Comparison of ENCODE assay signal across 8 cellular contexts in genomic region chr1:62436039-62436465, GRCh38. TPM values are rescaled to one million over a fixed set of nuclear protein-coding genes. Genes with fewer than 3 reads are reported as not detected.
DNase-seq lines count a peak whose midpoint lies in the region; ATAC-seq and TF ChIP-seq lines count a peak whose summit lies in the region.

No MANE protein-coding gene starts in this region.

- peaks cover 29% of the 10 kb centered on the region for H3K4me1 Mint-ChIP-seq in activated CD8-positive, alpha-beta memory T cell treated with anti-CD3 and anti-CD28 coated beads, Interleukin-2, amount 10 ng/mL, durations not matched to agents 7 days and 5 days
- H3K4me1 Mint-ChIP-seq in endothelial cell (ENCODE audit: unreplicated experiment): peaks cover 13% of the 10 kb centered on the region
- H3K4me1 Mint-ChIP-seq in naive thymus-derived CD4-positive, alpha-beta T cell: peaks cover 13 to 50% (median 40%) of the 10 kb centered on the region in 7 donors

- H3K4me3 Mint-ChIP-seq in activated CD8-positive, alpha-beta memory T cell treated with anti-CD3 and anti-CD28 coated beads, Interleukin-2, amount 10 ng/mL, durations not matched to agents 7 days and 5 days: peak overlapping the region; percentile 92
- H3K4me3 Mint-ChIP-seq in endothelial cell (ENCODE audit: unreplicated experiment): peak overlapping the region; percentile 95
- peak overlapping the region; percentile 90 to 98 (median 96) for H3K4me3 Mint-ChIP-seq in naive thymus-derived CD4-positive, alpha-beta T cell

- peak overlapping the region; percentile 98 for H3K27ac Mint-ChIP-seq in activated CD8-positive, alpha-beta memory T cell treated with anti-CD3 and anti-CD28 coated beads, Interleukin-2, amount 10 ng/mL, durations not matched to agents 7 days and 5 days
- peak overlapping the region; percentile 99 for H3K27ac Mint-ChIP-seq in endothelial cell (ENCODE audit: unreplicated experiment)
- H3K27ac Mint-ChIP-seq in naive thymus-derived CD4-positive, alpha-beta T cell: peak overlapping the region; percentile 97 to 100 (median 99)

- H3K27ac ChIP-seq in naive thymus-derived CD4-positive, alpha-beta T cell (ENCODE audit: low read depth, low read length): peak overlapping the region; percentile 95
- H3K27ac ChIP-seq in stomach smooth muscle (ENCODE audit: low read length): peak overlapping the region; percentile 99

- TF ChIP-seq CTCF in endothelial cell (IDR thresholded peaks at IDR 0.05; ENCODE audit: unreplicated experiment): no peak

- no peaks in the 10 kb centered on the region for H3K9me3 ChIP-seq in naive thymus-derived CD4-positive, alpha-beta T cell (ENCODE audit: control insufficient read depth in 2 of 3, low read length in 3 of 3)
- H3K9me3 ChIP-seq in stomach smooth muscle (ENCODE audit: control insufficient read depth in 2 of 2, low read length in 2 of 2): no peaks in the 10 kb centered on the region

- H3K9me3 Mint-ChIP-seq in activated CD8-positive, alpha-beta memory T cell treated with anti-CD3 and anti-CD28 coated beads, Interleukin-2, amount 10 ng/mL, durations not matched to agents 7 days and 5 days (ENCODE audit: low read depth): no peaks in the 10 kb centered on the region
- no peaks in the 10 kb centered on the region for H3K9me3 Mint-ChIP-seq in endothelial cell (ENCODE audit: unreplicated experiment)
- peaks cover 0 to 8% (median 0%) of the 10 kb centered on the region in 11 donors for H3K9me3 Mint-ChIP-seq in naive thymus-derived CD4-positive, alpha-beta T cell

- H3K27me3 ChIP-seq in naive thymus-derived CD4-positive, alpha-beta T cell (ENCODE audit: control insufficient read depth in 2 of 2, insufficient read depth in 2 of 2, low read length in 2 of 2): no peaks in the 10 kb centered on the region
- no peaks in the 10 kb centered on the region for H3K27me3 ChIP-seq in stomach smooth muscle (ENCODE audit: control insufficient read depth in 1 of 2, insufficient read depth in 2 of 2, low read length in 2 of 2)

- H3K9ac ChIP-seq in stomach smooth muscle (ENCODE audit: low read length in 2 of 2): peak overlapping the region; percentile 91 to 99

- intact Hi-C loops in naive thymus-derived CD4-positive, alpha-beta T cell (cut with micrococcal nuclease): loop anchor here (1.0 to 10.0 kb wide), 11 partner anchors 164 to 1357 kb away; partner anchors contain the start of genes ALG6 (in 2 of the 2), ATG4C (in 2 of the 2), DOCK7 (in 2 of the 2) and EFCAB7 (in 2 of the 2)

- H3K4me3 ChIP-seq in naive thymus-derived CD4-positive, alpha-beta T cell (ENCODE audit: low read length): peak overlapping the region; percentile 89
- peak overlapping the region; percentile 73 to 96 for H3K4me3 ChIP-seq in stomach smooth muscle (ENCODE audit: low read length in 2 of 2)

- ATAC-seq in GM18868 (IDR thresholded peaks at IDR 0.05; ENCODE audit: unreplicated experiment) (peak; percentile 72), HG03432 (IDR thresholded peaks at IDR 0.05; ENCODE audit: unreplicated experiment) (peak; percentile 76), GM21786 (IDR thresholded peaks at IDR 0.05; ENCODE audit: unreplicated experiment) (no peak)
- no peak for ATAC-seq in activated CD8-positive, alpha-beta memory T cell treated with anti-CD3 and anti-CD28 coated beads, Interleukin-2, amount 10 ng/mL, durations not matched to agents 7 days and 5 days
- peak; percentile 80 for ATAC-seq in naive thymus-derived CD4-positive, alpha-beta T cell

- CTCF ChIA-PET in activated CD8-positive, alpha-beta memory T cell treated with anti-CD3 and anti-CD28 coated beads, Interleukin-2, amount 10 ng/mL, durations not matched to agents 7 days and 5 days (lab: Charles Lee): interaction anchor here (0.7 to 1.5 kb wide), 2 partner anchors 15 to 261 kb away, joined by 3 to 4 read pairs; no protein-coding TSS in a partner anchor
- CTCF ChIA-PET in naive thymus-derived CD4-positive, alpha-beta T cell (lab: Charles Lee): interaction anchor here (0.6 to 1.1 kb wide), 2 partner anchors 20 to 22 kb away, joined by 3 read pairs; no protein-coding TSS in a partner anchor

- H3K27me3 Mint-ChIP-seq in activated CD8-positive, alpha-beta memory T cell treated with anti-CD3 and anti-CD28 coated beads, Interleukin-2, amount 10 ng/mL, durations not matched to agents 7 days and 5 days: peaks cover 3% of the 10 kb centered on the region
- H3K27me3 Mint-ChIP-seq in endothelial cell (ENCODE audit: unreplicated experiment): peaks cover 7% of the 10 kb centered on the region
- peaks cover 0 to 10% (median 0%) of the 10 kb centered on the region in 5 donors for H3K27me3 Mint-ChIP-seq in naive thymus-derived CD4-positive, alpha-beta T cell

- no peak for DNase-seq in activated CD8-positive, alpha-beta memory T cell treated with anti-CD3 and anti-CD28 coated beads, Interleukin-2, amount 10 ng/mL, durations not matched to agents 7 days and 5 days
- DNase-seq in endothelial cell (ENCODE audit: low spot score) (peak; percentile 94), NCI-H2081 treated with DMSO at 0.1 percent for 48 hours (lab: John Stamatoyannopoulos, UW) (no peak)
- DNase-seq in naive thymus-derived CD4-positive, alpha-beta T cell: peak in 5 of 9 donors; percentile 94 to 100 (median 95)

- H3K36me3 Mint-ChIP-seq in activated CD8-positive, alpha-beta memory T cell treated with anti-CD3 and anti-CD28 coated beads, Interleukin-2, amount 10 ng/mL, durations not matched to agents 7 days and 5 days: peaks cover 21% of the 10 kb centered on the region
- peaks cover 3% of the 10 kb centered on the region for H3K36me3 Mint-ChIP-seq in endothelial cell (ENCODE audit: low read depth, unreplicated experiment)
- peaks cover 0 to 10% (median 3%) of the 10 kb centered on the region in 5 donors for H3K36me3 Mint-ChIP-seq in naive thymus-derived CD4-positive, alpha-beta T cell

- POLR2A ChIA-PET in naive thymus-derived CD4-positive, alpha-beta T cell (lab: Charles Lee): interaction anchor here (0.7 to 2.5 kb wide), 14 partner anchors 11 to 1358 kb away, joined by 3 to 12 read pairs (median 4); partner anchors contain the start of genes ATG4C, DOCK7, EFCAB7 and ITGB3BP

- peaks cover 13 to 29% of the 10 kb centered on the region in 2 donors for H3K4me1 ChIP-seq in naive thymus-derived CD4-positive, alpha-beta T cell (ENCODE audit: control insufficient read depth in 2 of 2, insufficient read depth in 2 of 2, low read length in 2 of 2)
- H3K4me1 ChIP-seq in stomach smooth muscle (ENCODE audit: control insufficient read depth, insufficient read depth, low read length): peaks cover 7% of the 10 kb centered on the region

- peaks cover 0 to 8% (median 0%) of the 10 kb centered on the region in 3 experiments for H3K36me3 ChIP-seq in naive thymus-derived CD4-positive, alpha-beta T cell (ENCODE audit: control insufficient read depth in 2 of 3, insufficient read depth in 3 of 3, low read length in 3 of 3)
- no peaks in the 10 kb centered on the region for H3K36me3 ChIP-seq in stomach smooth muscle (ENCODE audit: control insufficient read depth in 2 of 2, insufficient read depth in 2 of 2, low read length in 2 of 2)

RNA-seq across cellular contexts. Expression of gene USP1, which starts 0.8 kb away (rescaled TPM):
- total RNA-seq in activated CD8-positive, alpha-beta memory T cell treated with anti-CD3 and anti-CD28 coated beads, Interleukin-2, amount 10 ng/mL, durations not matched to agents 7 days and 5 days: 10 to 100 TPM; 76.2 to 84.7 TPM
- 20.0 TPM for total RNA-seq in endothelial cell (ENCODE audit: unreplicated experiment)
- total RNA-seq in naive thymus-derived CD4-positive, alpha-beta T cell: 10 to 100 TPM; 20.5 to 65.7 (median 38.8) TPM
- 10 to 100 TPM; 25.3 to 34.7 TPM for polyA plus RNA-seq in naive thymus-derived CD4-positive, alpha-beta T cell

Comparison
In these comparisons a context has a peak if more than half of its experiments do, and no peak if none do; other contexts are left out.
1. ATAC-seq: peak in GM18868 (single experiment), HG03432 (single experiment) and naive thymus-derived CD4-positive, alpha-beta T cell (single experiment); none in activated CD8-positive, alpha-beta memory T cell treated with anti-CD3 and anti-CD28 coated beads, Interleukin-2, amount 10 ng/mL, durations not matched to agents 7 days and 5 days (single experiment) and GM21786 (single experiment).
2. DNase-seq: peak in endothelial cell (single experiment) and naive thymus-derived CD4-positive, alpha-beta T cell (5 of 9); none in activated CD8-positive, alpha-beta memory T cell treated with anti-CD3 and anti-CD28 coated beads, Interleukin-2, amount 10 ng/mL, durations not matched to agents 7 days and 5 days (single experiment) and NCI-H2081 treated with DMSO at 0.1 percent for 48 hours (single experiment).
3. Peak in every context shown above with its lines, with median percentiles within 50 percentile points of each other: H3K27ac Mint-ChIP-seq and H3K4me3 Mint-ChIP-seq.